ENCODE assay signal across 1 cellular context in the genomic region with DNA sequence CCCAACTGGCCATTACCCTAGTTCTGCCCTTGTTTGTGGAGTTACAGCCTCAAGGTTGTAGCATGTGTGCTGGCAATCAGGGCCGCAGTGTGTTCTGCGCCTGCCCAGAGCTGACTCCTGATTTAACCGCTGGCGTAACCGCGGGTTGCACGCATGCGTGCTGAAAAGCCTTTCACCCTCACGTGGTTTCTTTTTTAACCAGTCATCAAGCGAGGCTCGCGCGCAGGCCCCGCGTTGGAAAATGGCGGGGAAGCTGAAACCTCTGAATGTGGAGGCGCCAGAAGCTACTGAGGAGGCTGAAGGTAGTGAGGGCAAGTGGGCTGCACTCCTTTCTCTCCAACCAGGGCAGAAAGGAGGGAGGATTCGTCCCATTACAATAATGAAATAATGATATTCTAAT.
TF ChIP-seq lines count a peak whose summit lies in the region.

A gene with protein sequence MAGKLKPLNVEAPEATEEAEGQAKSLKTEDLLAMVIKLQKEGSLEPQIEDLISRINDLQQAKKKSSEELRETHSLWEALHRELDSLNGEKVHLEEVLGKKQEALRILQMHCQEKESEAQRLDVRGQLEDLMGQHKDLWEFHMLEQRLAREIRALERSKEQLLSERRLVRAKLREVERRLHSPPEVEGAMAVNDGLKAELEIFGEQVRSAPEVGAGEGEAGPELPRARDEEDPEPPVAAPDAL (plus strand): TSS at position 198 of the 400 bp plus-strand sequence. CDS start 44 bp downstream, at position 242.

TF ChIP-seq in HCT116, 20 proteins besides CTCF, POLR2A, EP300 and RAD21 (continued from another document):
- TF ChIP-seq EZH2phosphoT487 (IDR thresholded peaks at IDR 0.05; ENCODE audit: borderline replicate concordance), result no peak
- no peak for TF ChIP-seq TCF7L2 (IDR thresholded peaks at IDR 0.05; ENCODE audit: borderline replicate concordance, extremely low read depth, insufficient read depth, insufficient read length)
- TF ChIP-seq, protein P1, sequence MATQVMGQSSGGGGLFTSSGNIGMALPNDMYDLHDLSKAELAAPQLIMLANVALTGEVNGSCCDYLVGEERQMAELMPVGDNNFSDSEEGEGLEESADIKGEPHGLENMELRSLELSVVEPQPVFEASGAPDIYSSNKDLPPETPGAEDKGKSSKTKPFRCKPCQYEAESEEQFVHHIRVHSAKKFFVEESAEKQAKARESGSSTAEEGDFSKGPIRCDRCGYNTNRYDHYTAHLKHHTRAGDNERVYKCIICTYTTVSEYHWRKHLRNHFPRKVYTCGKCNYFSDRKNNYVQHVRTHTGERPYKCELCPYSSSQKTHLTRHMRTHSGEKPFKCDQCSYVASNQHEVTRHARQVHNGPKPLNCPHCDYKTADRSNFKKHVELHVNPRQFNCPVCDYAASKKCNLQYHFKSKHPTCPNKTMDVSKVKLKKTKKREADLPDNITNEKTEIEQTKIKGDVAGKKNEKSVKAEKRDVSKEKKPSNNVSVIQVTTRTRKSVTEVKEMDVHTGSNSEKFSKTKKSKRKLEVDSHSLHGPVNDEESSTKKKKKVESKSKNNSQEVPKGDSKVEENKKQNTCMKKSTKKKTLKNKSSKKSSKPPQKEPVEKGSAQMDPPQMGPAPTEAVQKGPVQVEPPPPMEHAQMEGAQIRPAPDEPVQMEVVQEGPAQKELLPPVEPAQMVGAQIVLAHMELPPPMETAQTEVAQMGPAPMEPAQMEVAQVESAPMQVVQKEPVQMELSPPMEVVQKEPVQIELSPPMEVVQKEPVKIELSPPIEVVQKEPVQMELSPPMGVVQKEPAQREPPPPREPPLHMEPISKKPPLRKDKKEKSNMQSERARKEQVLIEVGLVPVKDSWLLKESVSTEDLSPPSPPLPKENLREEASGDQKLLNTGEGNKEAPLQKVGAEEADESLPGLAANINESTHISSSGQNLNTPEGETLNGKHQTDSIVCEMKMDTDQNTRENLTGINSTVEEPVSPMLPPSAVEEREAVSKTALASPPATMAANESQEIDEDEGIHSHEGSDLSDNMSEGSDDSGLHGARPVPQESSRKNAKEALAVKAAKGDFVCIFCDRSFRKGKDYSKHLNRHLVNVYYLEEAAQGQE (IDR thresholded peaks at IDR 0.05; ENCODE audit: low read depth), result no peak
- TF ChIP-seq, protein P2, sequence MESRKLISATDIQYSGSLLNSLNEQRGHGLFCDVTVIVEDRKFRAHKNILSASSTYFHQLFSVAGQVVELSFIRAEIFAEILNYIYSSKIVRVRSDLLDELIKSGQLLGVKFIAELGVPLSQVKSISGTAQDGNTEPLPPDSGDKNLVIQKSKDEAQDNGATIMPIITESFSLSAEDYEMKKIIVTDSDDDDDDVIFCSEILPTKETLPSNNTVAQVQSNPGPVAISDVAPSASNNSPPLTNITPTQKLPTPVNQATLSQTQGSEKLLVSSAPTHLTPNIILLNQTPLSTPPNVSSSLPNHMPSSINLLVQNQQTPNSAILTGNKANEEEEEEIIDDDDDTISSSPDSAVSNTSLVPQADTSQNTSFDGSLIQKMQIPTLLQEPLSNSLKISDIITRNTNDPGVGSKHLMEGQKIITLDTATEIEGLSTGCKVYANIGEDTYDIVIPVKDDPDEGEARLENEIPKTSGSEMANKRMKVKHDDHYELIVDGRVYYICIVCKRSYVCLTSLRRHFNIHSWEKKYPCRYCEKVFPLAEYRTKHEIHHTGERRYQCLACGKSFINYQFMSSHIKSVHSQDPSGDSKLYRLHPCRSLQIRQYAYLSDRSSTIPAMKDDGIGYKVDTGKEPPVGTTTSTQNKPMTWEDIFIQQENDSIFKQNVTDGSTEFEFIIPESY (IDR thresholded peaks at IDR 0.05; ENCODE audit: extremely low read depth, insufficient replicate concordance, low read length), result no peak
- TF ChIP-seq SIN3A (IDR thresholded peaks at IDR 0.05; ENCODE audit: low read depth), result no peak
- TF ChIP-seq, protein P3, sequence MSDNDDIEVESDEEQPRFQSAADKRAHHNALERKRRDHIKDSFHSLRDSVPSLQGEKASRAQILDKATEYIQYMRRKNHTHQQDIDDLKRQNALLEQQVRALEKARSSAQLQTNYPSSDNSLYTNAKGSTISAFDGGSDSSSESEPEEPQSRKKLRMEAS (IDR thresholded peaks at IDR 0.05), result no peak
